8 cellular contexts compared by ENCODE assay signal in genomic region chr2:54903736-54904554, GRCh38.
DNase-seq lines count a peak whose midpoint lies in the region; ATAC-seq and TF ChIP-seq lines count a peak whose summit lies in the region.

No MANE protein-coding gene starts in this region.

- POLR2A ChIA-PET in PC-3 (lab: Charles Lee; ENCODE audit: unreplicated experiment) = interaction anchor here (0.6 kb wide), 1 partner anchor 62 kb away, joined by 3 read pairs; no protein-coding TSS in a partner anchor

- peak; percentile 81 for ATAC-seq in PC-3
- peak; percentile 98 to 100 for ATAC-seq in activated T-cell treated with anti-CD3 and anti-CD28 coated beads, Interleukin-2, amount 50 U/mL, for 4 hours

- H3K36me3 ChIP-seq in PC-3 (ENCODE audit: low read depth, low read length) = no peaks in the 10 kb centered on the region

- peaks cover 13% of the 10 kb centered on the region for H3K4me1 Mint-ChIP-seq in activated T-cell treated with anti-CD3 and anti-CD28 coated beads, Interleukin-2, amount 50 U/mL, for 4 hours (ENCODE audit: low read depth)

- no peaks in the 10 kb centered on the region for H3K36me3 Mint-ChIP-seq in activated T-cell treated with anti-CD3 and anti-CD28 coated beads, Interleukin-2, amount 50 U/mL, for 4 hours (ENCODE audit: insufficient read depth)

- no peak for TF ChIP-seq CTCF in PC-3 (conservative IDR thresholded peaks at IDR 0.05; ENCODE audit: low read depth, low read length)
- no peak for TF ChIP-seq CTCF in GM20000 (IDR thresholded peaks at IDR 0.05; ENCODE audit: extremely low read depth, missing control alignments)

- H3K9me3 Mint-ChIP-seq in activated T-cell treated with anti-CD3 and anti-CD28 coated beads, Interleukin-2, amount 50 U/mL, for 4 hours = no peaks in the 10 kb centered on the region

- no peaks in the 10 kb centered on the region for H3K9me3 ChIP-seq in PC-3 (ENCODE audit: low read length)

- peaks cover 37% of the 10 kb centered on the region for H3K4me1 ChIP-seq in PC-3 (ENCODE audit: insufficient read depth, low read length)

- CTCF ChIA-PET in PC-3 (lab: Charles Lee) = interaction anchor here (0.6 to 1.1 kb wide), 3 partner anchors 90 to 145 kb away, joined by 3 read pairs; no protein-coding TSS in a partner anchor

- no peak overlapping the region for H3K4me3 Mint-ChIP-seq in activated T-cell treated with anti-CD3 and anti-CD28 coated beads, Interleukin-2, amount 50 U/mL, for 4 hours

- no peaks in the 10 kb centered on the region for H4K20me1 ChIP-seq in PC-3 (ENCODE audit: low read length)

- H3K27me3 ChIP-seq in PC-3 (ENCODE audit: low read length) = no peaks in the 10 kb centered on the region

- H3K9me2 ChIP-seq in PC-3 (replicated peaks; ENCODE audit: low read length) = no peaks in the 10 kb centered on the region

- intact Hi-C loops in PC-3 (cut with micrococcal nuclease) = loop anchor here (1.0 to 10.0 kb wide), 3 partner anchors 49 to 608 kb away; no protein-coding TSS in a partner anchor

- peaks cover 3% of the 10 kb centered on the region for H3K27me3 Mint-ChIP-seq in activated T-cell treated with anti-CD3 and anti-CD28 coated beads, Interleukin-2, amount 50 U/mL, for 4 hours (ENCODE audit: low read depth)

- no peaks in the 10 kb centered on the region for H3K79me2 ChIP-seq in PC-3 (ENCODE audit: low read length)

- peak overlapping the region; percentile 48 for H3K4me3 ChIP-seq in PC-3 (ENCODE audit: low read length)

- peak overlapping the region; percentile 54 for H2AFZ ChIP-seq in PC-3 (ENCODE audit: low read length)

- DNase-seq in Daoy (ENCODE audit: low read depth) = peak; percentile 98
- DNase-seq in PC-3 = peak; percentile 98
- peak; percentile 49 for DNase-seq in activated T-cell treated with anti-CD3 and anti-CD28 coated beads, Interleukin-2, amount 50 U/mL, for 4 hours
- DNase-seq in glomerular endothelial cell (ENCODE audit: extremely low read depth, low read depth, low spot score) = peak; percentile 58
- peak; percentile 36 to 56 for DNase-seq in stimulated activated CD4-positive, alpha-beta T cell treated with anti-CD3 and anti-CD28 coated beads, Interleukin-4, amount 100 ng/mL, for 48 hours (ENCODE audit: low read depth in 2 of 2)
- DNase-seq in NCI-H1417 treated with DMSO at 0.1 percent for 48 hours (lab: John Stamatoyannopoulos, UW) = no peak
- no peak for DNase-seq in NCI-H2196 treated with DMSO at 0.1 percent for 48 hours (lab: John Stamatoyannopoulos, UW; ENCODE audit: unreplicated experiment)
- no peak for DNase-seq in GM20000 (ENCODE audit: low spot score)

- H3K27ac ChIP-seq in PC-3 (ENCODE audit: low read length) = peak overlapping the region; percentile 95

- H3K9ac ChIP-seq in PC-3 (ENCODE audit: low read length) = peak overlapping the region; percentile 67

- peak overlapping the region; percentile 83 for H3K4me2 ChIP-seq in PC-3 (ENCODE audit: low read length)

- BruUV-seq in PC-3 (replicated peaks; lab: Mats Ljungman, UMichigan) = no TSS peak

- peaks cover 9% of the 10 kb centered on the region for H3F3A ChIP-seq in PC-3 (ENCODE audit: low read length, unreplicated experiment)

Comparison
In these comparisons a context has a peak if more than half of its experiments do, and no peak if none do; other contexts are left out.
1. DNase-seq: peak in Daoy (single experiment), PC-3 (single experiment), activated T-cell treated with anti-CD3 and anti-CD28 coated beads, Interleukin-2, amount 50 U/mL, for 4 hours (single experiment), glomerular endothelial cell (single experiment) and stimulated activated CD4-positive, alpha-beta T cell treated with anti-CD3 and anti-CD28 coated beads, Interleukin-4, amount 100 ng/mL, for 48 hours (2 of 2); none in NCI-H1417 treated with DMSO at 0.1 percent for 48 hours (single experiment), NCI-H2196 treated with DMSO at 0.1 percent for 48 hours (single experiment) and GM20000 (single experiment).